29 cellular contexts compared by ENCODE assay signal in the genomic region with DNA sequence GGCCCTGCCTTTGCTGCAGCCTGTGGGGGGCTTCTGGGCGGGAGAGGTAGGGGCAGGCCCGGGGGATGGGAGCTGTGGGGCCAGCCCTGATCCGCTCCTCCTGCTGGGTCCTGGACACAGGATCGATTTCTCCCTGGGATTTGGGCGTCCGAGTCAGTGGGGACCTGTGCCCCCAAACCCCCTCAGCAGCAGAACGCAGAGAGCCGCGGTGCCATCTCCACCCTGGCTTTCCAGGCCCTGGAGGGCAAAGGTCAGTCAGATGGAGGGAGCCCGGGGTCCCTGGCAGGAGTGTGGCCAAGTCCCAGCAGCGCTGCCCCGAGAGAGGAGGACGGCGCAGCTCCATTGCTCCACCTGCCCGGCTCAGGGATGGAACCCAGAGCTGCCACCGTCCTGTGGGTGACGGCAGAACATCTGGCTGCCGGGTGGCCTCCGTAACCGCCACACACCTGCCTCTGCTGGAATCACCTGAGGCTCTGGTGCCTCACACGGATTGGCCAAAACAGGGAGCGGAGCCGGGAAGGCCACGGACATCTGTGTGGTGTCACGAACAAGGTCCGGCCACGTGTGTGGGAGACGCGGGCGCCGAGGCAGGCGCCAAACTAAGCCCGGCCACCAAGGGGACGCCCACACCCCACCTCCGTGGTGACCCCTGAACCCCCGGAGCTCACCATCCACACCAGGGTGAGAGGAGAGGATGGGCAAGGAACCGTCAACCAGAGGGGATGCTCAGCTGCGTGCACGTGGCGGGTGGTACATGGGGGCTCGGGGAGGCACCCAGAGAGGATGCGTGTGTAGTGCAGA.
"Had no signal": no experiment of that assay in that cellular context is flagged by ENCODE, and none has a peak within 500 bp of the region (broad histone marks: within the 10 kb centered on the region; RNA-seq: fewer than 3 reads in every experiment).

No MANE protein-coding gene starts in this region.

- H3K4me3 ChIP-seq: adrenal gland, breast epithelium, cardiac muscle cell, coronary artery, dorsolateral prefrontal cortex had no signal

- H3K9me3 ChIP-seq: adrenal gland, breast epithelium had no signal

- H3K27me3 ChIP-seq: cardiac muscle cell had no signal

- H3K27ac ChIP-seq: adrenal gland, breast epithelium, cardiac muscle cell, coronary artery, dorsolateral prefrontal cortex had no signal

- ATAC-seq: activated CD4-positive, alpha-beta T cell treated with anti-CD3 and anti-CD28 coated beads for 36 hours; activated CD8-positive, alpha-beta memory T cell treated with anti-CD3 and anti-CD28 coated beads, Interleukin-2, amount 10 ng/mL, durations not matched to agents 7 days and 5 days; activated CD8-positive, alpha-beta T cell treated with anti-CD3 and anti-CD28 coated beads, Interleukin-2, amount 10 ng/mL, durations not matched to agents 7 days and 5 days; activated naive CD8-positive, alpha-beta T cell treated with anti-CD3 and anti-CD28 coated beads, Interleukin-2, amount 50 U/mL, for 24 hours; esophagus mucosa; T-helper 17 cell had no signal

- FAIRE-seq: frontal cortex had no signal

- H3K4me1 ChIP-seq: adrenal gland had no signal

- DNase-seq: activated CD4-positive, alpha-beta memory T cell treated with anti-CD3 and anti-CD28 coated beads for 36 hours; activated CD4-positive, alpha-beta T cell treated with anti-CD3 and anti-CD28 coated beads for 36 hours; activated CD4-positive, alpha-beta T cell treated with anti-CD3 and anti-CD28 coated beads, Interleukin-2, amount 10 ng/mL, durations not matched to agents 24 days and 14 days; activated CD4-positive, CD25-positive, alpha-beta regulatory T cell; activated CD4-positive, CD25-positive, alpha-beta regulatory T cell treated with anti-CD3 and anti-CD28 coated beads, Interleukin-2, amount 50 U/mL, for 72 hours; activated CD8-positive, alpha-beta memory T cell treated with anti-CD3 and anti-CD28 coated beads, Interleukin-2, amount 10 ng/mL, durations not matched to agents 7 days and 5 days; activated CD8-positive, alpha-beta memory T cell treated with anti-CD3 and anti-CD28 coated beads, Interleukin-2, amount 50 U/mL, for 4 hours; activated CD8-positive, alpha-beta T cell treated with anti-CD3 and anti-CD28 coated beads, Interleukin-2, amount 10 ng/mL, durations not matched to agents 7 days and 5 days; activated effector memory CD4-positive, alpha-beta T cell treated with anti-CD3 and anti-CD28 coated beads, Interleukin-2, amount 50 U/mL, for 16 hours; activated naive CD4-positive, alpha-beta T cell treated with anti-CD3 and anti-CD28 coated beads for 36 hours; activated naive CD8-positive, alpha-beta T cell treated with anti-CD3 and anti-CD28 coated beads for 36 hours; activated naive CD8-positive, alpha-beta T cell treated with anti-CD3 and anti-CD28 coated beads, Interleukin-2, amount 50 U/mL, for 24 hours; activated T-cell treated with anti-CD3 and anti-CD28 coated beads, Interleukin-2, amount 50 U/mL, for 1 hour; activated T-cell treated with anti-CD3 and anti-CD28 coated beads, Interleukin-2, amount 50 U/mL, for 48 hours; adrenal gland; amygdala; aorta; dorsolateral prefrontal cortex; effector memory CD4-positive, alpha-beta T cell; endodermal cell; foreskin fibroblast; head of caudate nucleus; T-helper 1 cell; T-helper 17 cell had no signal

- H3K36me3 ChIP-seq: adrenal gland, breast epithelium, cardiac muscle cell had no signal
